31 cellular contexts compared by ENCODE assay signal in genomic region chr12:3061858-3062215, GRCh38. TPM values are rescaled to one million over a fixed set of nuclear protein-coding genes. Genes with fewer than 3 reads are reported as not detected.
"Had no signal": no experiment of that assay in that cellular context is flagged by ENCODE, and none has a peak within 500 bp of the region (broad histone marks: within the 10 kb centered on the region; RNA-seq: fewer than 3 reads in every experiment).

No MANE protein-coding gene starts in this region.

- FAIRE-seq: bronchial epithelial cell, K562, RCC 7860, TTC549 had no signal

- H3K4me3 Mint-ChIP-seq: activated CD4-positive, alpha-beta T cell treated with anti-CD3 and anti-CD28 coated beads, Interleukin-2, amount 10 ng/mL, durations not matched to agents 24 days and 14 days; activated CD8-positive, alpha-beta T cell treated with anti-CD3 and anti-CD28 coated beads, Interleukin-2, amount 10 ng/mL, durations not matched to agents 7 days and 5 days; activated naive CD4-positive, alpha-beta T cell treated with anti-CD3 and anti-CD28 coated beads, Interleukin-2, amount 50 U/mL, for 24 hours; activated naive CD8-positive, alpha-beta T cell treated with anti-CD3 and anti-CD28 coated beads, Interleukin-2, amount 10 ng/mL, durations not matched to agents 7 days and 5 days; activated T-cell treated with anti-CD3 and anti-CD28 coated beads, Interleukin-2, amount 50 U/mL, for 24 hours; brain; T-helper 2 cell treated with Interferon-gamma antibody and Interleukin-4, amounts not matched to agents 5 μg/mL and 100 μg/mL, for 36 hours had no signal

- ATAC-seq: activated CD8-positive, alpha-beta T cell treated with anti-CD3 and anti-CD28 coated beads, Interleukin-2, amount 10 ng/mL, durations not matched to agents 7 days and 5 days; K562; Right ventricle myocardium inferior had no signal

- H3K4me3 ChIP-seq: K562, PC-9 had no signal

- H3K27ac Mint-ChIP-seq: activated CD4-positive, alpha-beta T cell treated with anti-CD3 and anti-CD28 coated beads, Interleukin-2, amount 10 ng/mL, durations not matched to agents 24 days and 14 days; activated CD8-positive, alpha-beta T cell treated with anti-CD3 and anti-CD28 coated beads, Interleukin-2, amount 10 ng/mL, durations not matched to agents 7 days and 5 days; activated naive CD4-positive, alpha-beta T cell treated with anti-CD3 and anti-CD28 coated beads, Interleukin-2, amount 50 U/mL, for 24 hours; activated naive CD8-positive, alpha-beta T cell treated with anti-CD3 and anti-CD28 coated beads, Interleukin-2, amount 10 ng/mL, durations not matched to agents 7 days and 5 days; activated T-cell treated with anti-CD3 and anti-CD28 coated beads, Interleukin-2, amount 50 U/mL, for 24 hours; activated T-helper 2 cell treated with anti-CD3 and anti-CD28 coated beads, Interferon-gamma antibody, Interleukin-2, Interleukin-4, amounts not matched to agents 10 μg/mL and 5 μg/mL and 100 μg/mL, durations not matched to agents 14 hours and 24 hours and 36 hours; T-helper 2 cell treated with Interferon-gamma antibody and Interleukin-4, amounts not matched to agents 5 μg/mL and 100 μg/mL, for 36 hours had no signal

- H3K27ac ChIP-seq: PC-9, RWPE1 had no signal

- H2AFZ ChIP-seq: PC-9 had no signal

- H3K36me3 Mint-ChIP-seq: activated naive CD8-positive, alpha-beta T cell treated with anti-CD3 and anti-CD28 coated beads, Interleukin-2, amount 10 ng/mL, durations not matched to agents 7 days and 5 days; brain had no signal

- H3K4me2 ChIP-seq: PC-9 had no signal

- H3K4me1 Mint-ChIP-seq: activated naive CD4-positive, alpha-beta T cell treated with anti-CD3 and anti-CD28 coated beads, Interleukin-2, amount 50 U/mL, for 24 hours had no signal

- DNase-seq: activated CD4-positive, alpha-beta T cell treated with anti-CD3 and anti-CD28 coated beads, Interleukin-2, amount 10 ng/mL, durations not matched to agents 24 days and 14 days; activated CD4-positive, alpha-beta T cell treated with anti-CD3 and anti-CD28 coated beads, Interleukin-2, amount 50 U/mL, for 48 hours; activated CD8-positive, alpha-beta T cell treated with anti-CD3 and anti-CD28 coated beads, Interleukin-2, amount 10 ng/mL, durations not matched to agents 7 days and 5 days; activated gamma-delta T cell; activated naive CD4-positive, alpha-beta T cell treated with Interleukin-2 at 50 U/mL for 16 hours; activated naive CD8-positive, alpha-beta T cell treated with anti-CD3 and anti-CD28 coated beads, Interleukin-2, amount 10 ng/mL, durations not matched to agents 7 days and 5 days; activated T-cell treated with anti-CD3 and anti-CD28 coated beads, Interleukin-2, amount 50 U/mL, for 24 hours; NCI-H1048; NCI-H1105 treated with DMSO at 0.1 percent for 48 hours; NCI-H1436; NCI-H1694; NCI-H1930; NCI-H2081 treated with DMSO at 0.1 percent for 48 hours; NCI-H345; NCI-H526; NCI-H748 treated with DMSO at 0.1 percent for 48 hours; NK-92 treated with Interleukin-12 subunit alpha and Interleukin-12 subunit beta, amount 100 ng/mL, for 24 hours; PC-9; SIG-M5; SW 1271 had no signal

RNA-seq across cellular contexts. Expression of gene TSPAN9, which starts 15.3 kb away (rescaled TPM):
- total RNA-seq: activated CD8-positive, alpha-beta T cell treated with anti-CD3 and anti-CD28 coated beads, Interleukin-2, amount 10 ng/mL, durations not matched to agents 7 days and 5 days; T-helper 1 cell treated with Interleukin-12 subunit alpha and Interleukin-12 subunit beta and Interleukin-4 antibody, amounts not matched to agents 30 ng/mL and 1 ng/mL, for 36 hours had no signal
